14 cellular contexts compared by ENCODE assay signal in the genomic region with DNA sequence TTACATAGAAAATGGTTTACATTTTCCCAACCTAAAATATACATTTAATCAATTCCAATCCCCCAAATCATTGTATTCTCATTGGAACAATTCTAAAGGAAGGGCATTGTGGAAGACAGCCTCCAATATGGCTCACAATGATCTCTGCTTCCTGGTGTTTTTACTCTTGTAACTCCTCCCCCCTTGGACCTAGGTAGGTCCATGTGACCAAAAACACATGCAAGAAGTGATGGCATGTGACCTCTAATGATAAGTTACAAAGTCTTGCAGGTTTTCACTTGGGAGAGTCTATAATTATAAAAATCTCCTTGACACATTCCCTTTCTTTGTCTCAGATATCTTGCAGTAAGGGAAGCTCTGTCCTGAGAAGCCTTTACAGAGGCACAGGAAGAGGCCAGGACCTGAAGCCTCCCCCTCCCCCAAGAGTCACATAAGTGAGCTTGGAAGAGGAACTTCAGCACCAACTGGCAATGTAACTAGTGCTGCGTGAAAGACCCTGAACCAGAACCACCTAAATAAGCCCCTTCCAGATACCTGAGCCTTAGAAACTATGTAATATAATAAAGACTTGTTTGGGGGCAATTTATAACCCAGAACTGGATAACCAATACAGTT.
"Had no signal": no experiment of that assay in that cellular context is flagged by ENCODE, and none has a peak within 500 bp of the region (broad histone marks: within the 10 kb centered on the region; RNA-seq: fewer than 3 reads in every experiment).

No MANE protein-coding gene starts in this region.

- ATAC-seq: activated T-helper 17 cell treated with anti-CD3 and anti-CD28 coated beads, Interleukin-2, amount 50 U/mL, for 72 hours; foreskin keratinocyte; left lung had no signal

- H3K9me3 ChIP-seq: left lung, ovary, upper lobe of left lung had no signal

- H3K4me3 ChIP-seq: coronary artery, left lung, ovary, upper lobe of left lung had no signal

- H3K36me3 ChIP-seq: left lung, ovary, upper lobe of left lung had no signal

- DNase-seq: activated CD4-positive, alpha-beta T cell treated with anti-CD3 and anti-CD28 coated beads, Interleukin-2, amount 10 ng/mL, durations not matched to agents 7 days and 5 days; activated CD4-positive, CD25-positive, alpha-beta regulatory T cell; activated CD8-positive, alpha-beta memory T cell treated with anti-CD3 and anti-CD28 coated beads for 24 hours; caudate nucleus; effector CD4-positive, alpha-beta T cell; foreskin keratinocyte; islet precursor cell; left lung; ovary; stimulated activated CD4-positive, alpha-beta T cell treated with anti-CD3 and anti-CD28 coated beads, Interleukin-4, amount 100 ng/mL, for 1 hour; T1000; upper lobe of left lung had no signal

- H3K27me3 ChIP-seq: foreskin keratinocyte, left lung, ovary, upper lobe of left lung had no signal

- H3K4me1 ChIP-seq: foreskin keratinocyte, left lung, upper lobe of left lung had no signal

- H3K27ac ChIP-seq: coronary artery, foreskin keratinocyte, left lung, ovary, upper lobe of left lung had no signal
